8 cellular contexts compared by ENCODE assay signal in the genomic region with DNA sequence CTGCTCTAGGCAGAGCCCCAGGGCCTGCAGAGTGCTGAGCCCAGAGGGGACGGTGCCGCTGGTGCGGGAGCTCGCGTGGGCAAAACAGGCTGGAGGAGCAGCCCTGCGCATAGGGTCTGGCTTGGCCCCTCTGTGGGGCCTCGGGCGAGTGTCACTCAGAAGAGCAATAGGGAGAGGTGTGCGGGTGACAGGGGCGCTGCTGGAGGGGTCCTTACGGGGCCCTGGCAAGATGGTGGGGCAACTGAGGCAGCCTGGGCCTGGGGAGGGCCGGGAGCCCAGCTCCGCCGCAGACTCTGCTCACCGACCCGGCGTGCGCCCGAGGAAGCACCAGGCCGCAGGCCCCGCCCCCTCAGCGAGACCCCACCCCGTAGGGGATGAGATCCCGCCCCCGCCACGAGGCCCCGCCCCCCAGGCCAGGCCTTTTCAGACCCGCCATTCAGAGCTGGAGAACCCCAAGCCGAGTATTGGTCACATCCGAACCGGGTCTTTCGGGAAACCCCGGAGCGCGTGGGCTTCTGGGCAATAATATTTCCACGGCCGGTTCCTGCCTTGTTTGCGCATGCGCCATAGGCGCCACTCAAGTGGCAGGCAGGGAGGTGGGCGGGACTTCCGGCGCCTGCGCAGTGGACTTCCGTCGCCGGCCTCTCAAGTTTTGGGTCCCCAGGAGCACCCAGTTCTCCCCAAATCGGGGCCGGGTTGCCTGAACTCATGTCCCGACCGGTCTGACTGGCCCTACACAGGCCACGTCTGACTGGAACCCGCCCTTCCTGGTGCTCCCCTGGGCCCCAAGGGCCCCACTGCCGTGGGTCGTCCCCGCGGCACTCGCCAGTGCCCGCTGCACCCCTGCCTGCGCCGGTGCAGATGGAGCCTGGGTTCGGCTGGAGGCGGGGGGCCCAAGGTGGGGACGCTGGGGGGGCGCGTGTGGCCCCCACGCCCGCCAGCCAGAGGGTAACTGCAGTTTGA. TPM values are rescaled to one million over a fixed set of nuclear protein-coding genes. Genes with fewer than 3 reads are reported as not detected.
A peak's percentile ranks its signal among the peaks of the same experiment; 100 is the strongest.
DNase-seq lines count a peak whose midpoint lies in the region; ATAC-seq and TF ChIP-seq lines count a peak whose summit lies in the region.

No MANE protein-coding gene starts in this region.

- intact Hi-C loops in activated T-helper 2 cell treated with anti-CD3 and anti-CD28 coated beads, Interferon-gamma antibody, Interleukin-2, Interleukin-4, amounts not matched to agents 10 μg/mL and 5 μg/mL and 100 μg/mL, durations not matched to agents 14 hours and 24 hours and 36 hours (cut with micrococcal nuclease): loop anchor here (1.0 kb wide), 3 partner anchors 18 to 35 kb away; a partner anchor contains a TSS
- intact Hi-C loops in natural killer cell (cut with micrococcal nuclease): loop anchor here (1.0 to 5.0 kb wide), 4 partner anchors 18 to 96 kb away; a partner anchor contains a TSS

- H3K4me1 Mint-ChIP-seq in activated T-helper 2 cell treated with anti-CD3 and anti-CD28 coated beads, Interferon-gamma antibody, Interleukin-2, Interleukin-4, amounts not matched to agents 10 μg/mL and 5 μg/mL and 100 μg/mL, durations not matched to agents 14 hours and 24 hours and 36 hours (ENCODE audit: low read depth): peaks cover 7% of the 10 kb centered on the region
- peaks cover 5 to 11% of the 10 kb centered on the region in 2 donors for H3K4me1 Mint-ChIP-seq in natural killer cell

- H3K9me3 Mint-ChIP-seq in activated T-helper 2 cell treated with anti-CD3 and anti-CD28 coated beads, Interferon-gamma antibody, Interleukin-2, Interleukin-4, amounts not matched to agents 10 μg/mL and 5 μg/mL and 100 μg/mL, durations not matched to agents 14 hours and 24 hours and 36 hours: no peaks in the 10 kb centered on the region
- no peaks in the 10 kb centered on the region for H3K9me3 Mint-ChIP-seq in natural killer cell

- peak overlapping the region; percentile 82 for H3K4me3 Mint-ChIP-seq in activated T-helper 2 cell treated with anti-CD3 and anti-CD28 coated beads, Interferon-gamma antibody, Interleukin-2, Interleukin-4, amounts not matched to agents 10 μg/mL and 5 μg/mL and 100 μg/mL, durations not matched to agents 14 hours and 24 hours and 36 hours (ENCODE audit: low read depth)
- H3K4me3 Mint-ChIP-seq in natural killer cell: peak overlapping the region; percentile 86

- H3K4me3 ChIP-seq in LNCaP clone FGC (ENCODE audit: low read depth, low read length): peak overlapping the region; percentile 58

- DNase-seq in EL: peak; percentile 99
- peak; percentile 95 for DNase-seq in H4 (ENCODE audit: low spot score)
- DNase-seq in LNCaP clone FGC (ENCODE audit: low read depth): peak; percentile 94
- DNase-seq in RPMI8226: peak; percentile 100
- DNase-seq in activated T-helper 2 cell treated with anti-CD3 and anti-CD28 coated beads, Interferon-gamma antibody, Interleukin-2, Interleukin-4, amounts not matched to agents 10 μg/mL and 5 μg/mL and 100 μg/mL, durations not matched to agents 14 hours and 24 hours and 36 hours (ENCODE audit: low spot score): peak; percentile 99
- DNase-seq in fibroblast of peridontal ligament (ENCODE audit: extremely low read depth): peak; percentile 99
- peak; percentile 97 for DNase-seq in natural killer cell
- DNase-seq in stimulated activated naive CD4-positive, alpha-beta T cell (lab: John Stamatoyannopoulos, UW): peak; percentile 96 to 99 (median 98)

- ATAC-seq in natural killer cell: peak; percentile 93 to 98 (median 94)

- TF ChIP-seq CTCF in LNCaP clone FGC (IDR thresholded peaks at IDR 0.05; ENCODE audit: control insufficient read depth, extremely low read depth, insufficient read depth) (no peak), natural killer cell (IDR thresholded peaks at IDR 0.05) (no peak)

- H3K27me3 Mint-ChIP-seq in activated T-helper 2 cell treated with anti-CD3 and anti-CD28 coated beads, Interferon-gamma antibody, Interleukin-2, Interleukin-4, amounts not matched to agents 10 μg/mL and 5 μg/mL and 100 μg/mL, durations not matched to agents 14 hours and 24 hours and 36 hours (ENCODE audit: low read depth): no peaks in the 10 kb centered on the region
- H3K27me3 Mint-ChIP-seq in natural killer cell (ENCODE audit: low read depth in 2 of 2): peaks cover 0 to 3% of the 10 kb centered on the region in 2 donors

- H3K36me3 Mint-ChIP-seq in activated T-helper 2 cell treated with anti-CD3 and anti-CD28 coated beads, Interferon-gamma antibody, Interleukin-2, Interleukin-4, amounts not matched to agents 10 μg/mL and 5 μg/mL and 100 μg/mL, durations not matched to agents 14 hours and 24 hours and 36 hours (ENCODE audit: low read depth): no peaks in the 10 kb centered on the region
- H3K36me3 Mint-ChIP-seq in natural killer cell: no peaks in the 10 kb centered on the region

- H3K27ac Mint-ChIP-seq in activated T-helper 2 cell treated with anti-CD3 and anti-CD28 coated beads, Interferon-gamma antibody, Interleukin-2, Interleukin-4, amounts not matched to agents 10 μg/mL and 5 μg/mL and 100 μg/mL, durations not matched to agents 14 hours and 24 hours and 36 hours: peak overlapping the region; percentile 73
- H3K27ac Mint-ChIP-seq in natural killer cell: peak overlapping the region; percentile 62 to 88

RNA-seq across cellular contexts. Expression of a gene that starts 1.3 kb away (rescaled TPM):
- total RNA-seq in H4 (2014; rRNA removed; shearing (Covaris generic)): 0.31 TPM in 1 of 2 replicates, not detected in the other
- total RNA-seq in activated T-helper 2 cell treated with anti-CD3 and anti-CD28 coated beads, Interferon-gamma antibody, Interleukin-2, Interleukin-4, amounts not matched to agents 10 μg/mL and 5 μg/mL and 100 μg/mL, durations not matched to agents 14 hours and 24 hours and 36 hours: 9.5 and 10.1 TPM in 2 replicates
- 1 to 10 TPM in 1 of 3 donors, under 1 TPM in 2; 0.82 to 1.6 (median 0.93) TPM for total RNA-seq in natural killer cell

RNA-seq across cellular contexts. Expression of a gene that starts 1.6 kb away (rescaled TPM):
- total RNA-seq in H4 (2014; rRNA removed; shearing (Covaris generic)): 0.14 and 0.37 TPM in 2 replicates
- total RNA-seq in activated T-helper 2 cell treated with anti-CD3 and anti-CD28 coated beads, Interferon-gamma antibody, Interleukin-2, Interleukin-4, amounts not matched to agents 10 μg/mL and 5 μg/mL and 100 μg/mL, durations not matched to agents 14 hours and 24 hours and 36 hours: 0.41 and 0.50 TPM in 2 replicates
- under 1 TPM in 1 of 3 donors, not detected in 2; 0.38 TPM for total RNA-seq in natural killer cell

RNA-seq across cellular contexts. Expression of a gene that starts 3.9 kb away (rescaled TPM):
- not detected in 2 replicates for total RNA-seq in H4 (2014; rRNA removed; shearing (Covaris generic))
- total RNA-seq in activated T-helper 2 cell treated with anti-CD3 and anti-CD28 coated beads, Interferon-gamma antibody, Interleukin-2, Interleukin-4, amounts not matched to agents 10 μg/mL and 5 μg/mL and 100 μg/mL, durations not matched to agents 14 hours and 24 hours and 36 hours: not detected in 2 replicates
- total RNA-seq in natural killer cell: not detected

RNA-seq across cellular contexts. Expression of a gene that starts 7.3 kb away (rescaled TPM):
- not detected in 2 replicates for total RNA-seq in H4 (2014; rRNA removed; shearing (Covaris generic))
- not detected in 2 replicates for total RNA-seq in activated T-helper 2 cell treated with anti-CD3 and anti-CD28 coated beads, Interferon-gamma antibody, Interleukin-2, Interleukin-4, amounts not matched to agents 10 μg/mL and 5 μg/mL and 100 μg/mL, durations not matched to agents 14 hours and 24 hours and 36 hours
- total RNA-seq in natural killer cell: not detected

RNA-seq across cellular contexts. Expression of a gene that starts 17.7 kb away (rescaled TPM):
- 164 and 180 TPM in 2 replicates for total RNA-seq in H4 (2014; rRNA removed; shearing (Covaris generic))
- total RNA-seq in activated T-helper 2 cell treated with anti-CD3 and anti-CD28 coated beads, Interferon-gamma antibody, Interleukin-2, Interleukin-4, amounts not matched to agents 10 μg/mL and 5 μg/mL and 100 μg/mL, durations not matched to agents 14 hours and 24 hours and 36 hours: 357 and 361 TPM in 2 replicates
- 100 to 1,000 TPM in 1 of 3 donors, 10 to 100 TPM in 2; 84.4 to 121 (median 93.9) TPM for total RNA-seq in natural killer cell

Comparison
In these comparisons a context has a peak if more than half of its experiments do, and no peak if none do; other contexts are left out.
1. Peak in every context shown above with its lines: DNase-seq, ATAC-seq and H3K4me3 ChIP-seq.